In genomic region chr12:20946732-20947131, GRCh38 we compare ENCODE assay signal across 8 cellular contexts.
DNase-seq lines count a peak whose midpoint lies in the region; ATAC-seq and TF ChIP-seq lines count a peak whose summit lies in the region.

No MANE protein-coding gene starts in this region.

- DNase-seq in DMS 273 (lab: John Stamatoyannopoulos, UW; ENCODE audit: unreplicated experiment) (peak; percentile 44), DMS 273 treated with DMSO at 0.1 percent for 48 hours (lab: John Stamatoyannopoulos, UW) (no peak), HAP-1 (ENCODE audit: low spot score in 2 of 2) (peak; percentile 20 to 62), OCI-M1 (lab: John Stamatoyannopoulos, UW) (peak; percentile 69), foreskin melanocyte (peak; percentile 4), middle frontal gyrus (ENCODE audit: extremely low spot score, low spot score) (no peak)
- DNase-seq in stimulated activated naive CD4-positive, alpha-beta T cell (lab: John Stamatoyannopoulos, UW) = no peak
- no peak for DNase-seq in CD8-positive, alpha-beta T cell

- no peaks in the 10 kb centered on the region for H3K4me1 ChIP-seq in HAP-1
- H3K4me1 ChIP-seq in CD8-positive, alpha-beta T cell (ENCODE audit: insufficient read depth, low read length) = no peaks in the 10 kb centered on the region

- H3K27me3 ChIP-seq in HAP-1 (ENCODE audit: low read depth) = no peaks in the 10 kb centered on the region
- no peaks in the 10 kb centered on the region for H3K27me3 ChIP-seq in CD8-positive, alpha-beta T cell (ENCODE audit: insufficient read depth, low read length)

- ATAC-seq in CD8-positive, alpha-beta T cell = no peak

- H3K27me3 Mint-ChIP-seq in CD8-positive, alpha-beta T cell (ENCODE audit: low read depth) = no peaks in the 10 kb centered on the region

- no peak overlapping the region for H3K27ac ChIP-seq in CD8-positive, alpha-beta T cell (ENCODE audit: low read depth, low read length)

- POLR2A ChIA-PET in CD8-positive, alpha-beta T cell (lab: Charles Lee) = no interaction called here

- H3K4me3 Mint-ChIP-seq in CD8-positive, alpha-beta T cell = no peak overlapping the region

- H3K36me3 Mint-ChIP-seq in CD8-positive, alpha-beta T cell = no peaks in the 10 kb centered on the region

- no peaks in the 10 kb centered on the region for H3K4me1 Mint-ChIP-seq in CD8-positive, alpha-beta T cell (ENCODE audit: low read depth)

- no peak overlapping the region for H3K27ac Mint-ChIP-seq in CD8-positive, alpha-beta T cell

- no peak for TF ChIP-seq CTCF in CD8-positive, alpha-beta T cell (IDR thresholded peaks at IDR 0.05)

- intact Hi-C loops in CD8-positive, alpha-beta T cell (cut with DNase I, micrococcal nuclease) = no loop called here

- no peak overlapping the region for H3K4me3 ChIP-seq in HAP-1
- H3K4me3 ChIP-seq in CD8-positive, alpha-beta T cell (ENCODE audit: low read depth, low read length) = no peak overlapping the region

- no peaks in the 10 kb centered on the region for H3K9me3 ChIP-seq in HAP-1
- H3K9me3 ChIP-seq in CD8-positive, alpha-beta T cell (ENCODE audit: low read length) = no peaks in the 10 kb centered on the region

- H3K36me3 ChIP-seq in HAP-1 (replicated peaks) = no peaks in the 10 kb centered on the region
- H3K36me3 ChIP-seq in CD8-positive, alpha-beta T cell (ENCODE audit: insufficient read depth, low read length) = no peaks in the 10 kb centered on the region

- in situ Hi-C loops in HAP-1 (cut with MboI; ENCODE audit: low sequenced_read_pairs) = no loop called here

- CTCF ChIA-PET in CD8-positive, alpha-beta T cell (lab: Charles Lee) = no interaction called here

- peaks cover 2% of the 10 kb centered on the region for H3K9me3 Mint-ChIP-seq in CD8-positive, alpha-beta T cell

Comparison
In these comparisons a context has a peak if more than half of its experiments do, and no peak if none do; other contexts are left out.
1. DNase-seq: peak in DMS 273 (single experiment), HAP-1 (2 of 2), OCI-M1 (single experiment) and foreskin melanocyte (single experiment); none in DMS 273 treated with DMSO at 0.1 percent for 48 hours (single experiment), stimulated activated naive CD4-positive, alpha-beta T cell (0 of 6), CD8-positive, alpha-beta T cell (0 of 7) and middle frontal gyrus (single experiment).